ENCODE assay signal across 4 cellular contexts in genomic region chr1:200708161-200708560, GRCh38.
"Had no signal": no experiment of that assay in that cellular context is flagged by ENCODE, and none has a peak within 500 bp of the region (broad histone marks: within the 10 kb centered on the region; RNA-seq: fewer than 3 reads in every experiment).

No MANE protein-coding gene starts in this region.

- H3K4me3 ChIP-seq: K562 had no signal

- DNase-seq: KBM-7, KG1 had no signal

- H3K27ac ChIP-seq: HL-60 had no signal
